Comparison of ENCODE assay signal across 8 cellular contexts in genomic region chr3:66372681-66373350, GRCh38.
DNase-seq lines count a peak whose midpoint lies in the region; ATAC-seq and TF ChIP-seq lines count a peak whose summit lies in the region.

No MANE protein-coding gene starts in this region.

- intact Hi-C loops in sigmoid colon (cut with DNase I), result loop anchor here (2.0 kb wide), 1 partner anchor 94 kb away; no protein-coding TSS in a partner anchor

- peak overlapping the region in 3 of 4 donors; percentile 40 to 54 (median 52) for H3K27ac ChIP-seq in sigmoid colon

- TF ChIP-seq POLR2A in sigmoid colon (IDR thresholded peaks at IDR 0.05), result no peak

- ATAC-seq in SK-N-SH treated with all-trans-retinoic acid at 6 μM for 48 hours, result peak; percentile 84
- ATAC-seq in HG02970 (IDR thresholded peaks at IDR 0.05; ENCODE audit: low FRiP score, unreplicated experiment), result no peak

- peak; percentile 73 for DNase-seq in 8988T
- peak; percentile 44 for DNase-seq in GM13976 (ENCODE audit: low spot score)
- peak; percentile 12 for DNase-seq in fibroblast of pulmonary artery (ENCODE audit: low read depth)
- no peak for DNase-seq in sigmoid colon
- DNase-seq in occipital lobe (lab: John Stamatoyannopoulos, UW), result no peak
- no peak for DNase-seq in cerebellum (ENCODE audit: low spot score)

- peaks cover 0 to 24% (median 18%) of the 10 kb centered on the region in 4 donors for H3K4me1 ChIP-seq in sigmoid colon

- no peaks in the 10 kb centered on the region for H3K9me3 ChIP-seq in sigmoid colon

- peak; percentile 15 for TF ChIP-seq CTCF in GM13976 (IDR thresholded peaks at IDR 0.05; ENCODE audit: borderline replicate concordance, control extremely low read depth, extremely low read depth, insufficient read depth, missing control alignments)
- TF ChIP-seq CTCF in fibroblast of pulmonary artery (IDR thresholded peaks at IDR 0.05; ENCODE audit: low read length, missing control alignments), result peak; percentile 6
- TF ChIP-seq CTCF in sigmoid colon (IDR thresholded peaks at IDR 0.05), result peak in 3 of 4 experiments; percentile 17 to 40 (median 40)

- H3K4me3 ChIP-seq in fibroblast of pulmonary artery (replicated peaks; ENCODE audit: low read depth, low read length) (no peak overlapping the region), sigmoid colon (no peak overlapping the region)

- no peaks in the 10 kb centered on the region for H3K27me3 ChIP-seq in sigmoid colon

- peaks cover 0 to 38% (median 7%) of the 10 kb centered on the region in 4 donors for H3K36me3 ChIP-seq in sigmoid colon

- no peak for TF ChIP-seq EP300 in sigmoid colon (IDR thresholded peaks at IDR 0.05)

- 45 to 77% methylated on average over 18 of the region's 18 CpGs for WGBS in sigmoid colon, 2 donors

- in situ Hi-C loops in GM13976 (cut with MboI; ENCODE audit: low sequenced_read_pairs, unreplicated experiment), result no loop called here

TF ChIP-seq in SK-N-SH treated with all-trans-retinoic acid at 6 μM for 48 hours, 23 proteins besides CTCF, POLR2A, EP300 and RAD21:
- TF ChIP-seq TCF4 (CRISPR knock-in tag; IDR thresholded peaks at IDR 0.05; ENCODE audit: borderline replicate concordance) (no peak), ARNTL (CRISPR knock-in tag; IDR thresholded peaks at IDR 0.05; ENCODE audit: borderline replicate concordance, low read depth) (no peak), ESRRG (CRISPR knock-in tag; IDR thresholded peaks at IDR 0.05) (no peak), ZNF70 (CRISPR knock-in tag; IDR thresholded peaks at IDR 0.05) (no peak), ZNF8 (CRISPR knock-in tag; IDR thresholded peaks at IDR 0.05) (no peak), ZFP30 (CRISPR knock-in tag; IDR thresholded peaks at IDR 0.05) (no peak), CSDC2 (CRISPR knock-in tag; IDR thresholded peaks at IDR 0.05) (no peak), ISL1 (CRISPR knock-in tag; IDR thresholded peaks at IDR 0.05) (no peak), RARB (CRISPR knock-in tag; IDR thresholded peaks at IDR 0.05) (no peak), OSR1 (CRISPR knock-in tag; IDR thresholded peaks at IDR 0.05) (no peak), BACH2 (CRISPR knock-in tag; IDR thresholded peaks at IDR 0.05; ENCODE audit: borderline replicate concordance) (no peak), PATZ1 (CRISPR knock-in tag; IDR thresholded peaks at IDR 0.05; ENCODE audit: borderline replicate concordance) (no peak), TOX (CRISPR knock-in tag; IDR thresholded peaks at IDR 0.05; ENCODE audit: borderline replicate concordance) (no peak), POU6F1 (CRISPR knock-in tag; IDR thresholded peaks at IDR 0.05; ENCODE audit: borderline replicate concordance, low read depth) (no peak), CREB5 (CRISPR knock-in tag; IDR thresholded peaks at IDR 0.05; ENCODE audit: low read depth) (no peak), CSRNP3 (CRISPR knock-in tag; IDR thresholded peaks at IDR 0.05) (no peak), ZFP3 (CRISPR knock-in tag; IDR thresholded peaks at IDR 0.05) (no peak), PPARA (CRISPR knock-in tag; IDR thresholded peaks at IDR 0.05; ENCODE audit: borderline replicate concordance) (no peak), SNAI2 (CRISPR knock-in tag; IDR thresholded peaks at IDR 0.05) (no peak)
- TF ChIP-seq, protein P1, sequence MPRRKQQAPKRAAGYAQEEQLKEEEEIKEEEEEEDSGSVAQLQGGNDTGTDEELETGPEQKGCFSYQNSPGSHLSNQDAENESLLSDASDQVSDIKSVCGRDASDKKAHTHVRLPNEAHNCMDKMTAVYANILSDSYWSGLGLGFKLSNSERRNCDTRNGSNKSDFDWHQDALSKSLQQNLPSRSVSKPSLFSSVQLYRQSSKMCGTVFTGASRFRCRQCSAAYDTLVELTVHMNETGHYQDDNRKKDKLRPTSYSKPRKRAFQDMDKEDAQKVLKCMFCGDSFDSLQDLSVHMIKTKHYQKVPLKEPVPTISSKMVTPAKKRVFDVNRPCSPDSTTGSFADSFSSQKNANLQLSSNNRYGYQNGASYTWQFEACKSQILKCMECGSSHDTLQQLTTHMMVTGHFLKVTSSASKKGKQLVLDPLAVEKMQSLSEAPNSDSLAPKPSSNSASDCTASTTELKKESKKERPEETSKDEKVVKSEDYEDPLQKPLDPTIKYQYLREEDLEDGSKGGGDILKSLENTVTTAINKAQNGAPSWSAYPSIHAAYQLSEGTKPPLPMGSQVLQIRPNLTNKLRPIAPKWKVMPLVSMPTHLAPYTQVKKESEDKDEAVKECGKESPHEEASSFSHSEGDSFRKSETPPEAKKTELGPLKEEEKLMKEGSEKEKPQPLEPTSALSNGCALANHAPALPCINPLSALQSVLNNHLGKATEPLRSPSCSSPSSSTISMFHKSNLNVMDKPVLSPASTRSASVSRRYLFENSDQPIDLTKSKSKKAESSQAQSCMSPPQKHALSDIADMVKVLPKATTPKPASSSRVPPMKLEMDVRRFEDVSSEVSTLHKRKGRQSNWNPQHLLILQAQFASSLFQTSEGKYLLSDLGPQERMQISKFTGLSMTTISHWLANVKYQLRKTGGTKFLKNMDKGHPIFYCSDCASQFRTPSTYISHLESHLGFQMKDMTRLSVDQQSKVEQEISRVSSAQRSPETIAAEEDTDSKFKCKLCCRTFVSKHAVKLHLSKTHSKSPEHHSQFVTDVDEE (CRISPR knock-in tag; IDR thresholded peaks at IDR 0.05), result no peak

Comparison
In these comparisons a context has a peak if more than half of its experiments do, and no peak if none do; other contexts are left out.
1. DNase-seq: peak in 8988T (single experiment), GM13976 (single experiment) and fibroblast of pulmonary artery (single experiment); none in sigmoid colon (single experiment), occipital lobe (single experiment) and cerebellum (single experiment).
2. Peak in every context shown above with its lines, with median percentiles within 50 percentile points of each other: CTCF ChIP-seq.